9 cellular contexts compared by ENCODE assay signal in the genomic region with DNA sequence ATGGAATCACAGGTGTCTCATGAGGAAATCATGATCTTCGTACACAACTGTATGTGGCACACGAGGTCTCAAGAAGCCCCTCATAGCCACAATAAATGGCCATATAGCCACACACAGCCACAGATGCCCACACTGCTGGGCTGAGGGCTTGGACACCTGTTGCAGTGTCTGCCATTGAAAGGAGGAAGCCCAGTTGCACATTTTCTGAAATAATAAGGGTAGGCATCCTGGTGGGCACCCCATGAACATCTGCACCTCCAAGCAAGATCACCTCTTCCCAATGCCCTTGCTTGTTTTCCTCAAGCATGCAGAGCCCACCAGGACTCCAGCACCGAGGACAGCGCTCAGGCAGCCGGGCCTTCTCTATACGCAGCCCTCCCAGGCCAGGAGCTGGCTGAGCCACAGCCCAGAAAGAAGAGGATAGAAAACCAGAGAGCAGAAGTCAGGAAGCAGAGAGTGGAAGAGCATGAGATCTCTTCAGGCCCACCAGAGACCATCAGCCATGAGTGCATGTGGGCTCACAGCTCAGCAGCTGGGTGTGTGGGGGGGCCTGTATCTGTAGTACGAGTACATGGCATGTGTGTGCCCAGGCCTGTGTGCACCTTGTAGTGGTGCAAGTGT. TPM values are rescaled to one million over a fixed set of nuclear protein-coding genes. Genes with fewer than 3 reads are reported as not detected.
A peak's percentile ranks its signal among the peaks of the same experiment; 100 is the strongest.
DNase-seq lines count a peak whose midpoint lies in the region; ATAC-seq and TF ChIP-seq lines count a peak whose summit lies in the region.
"Had no signal": no experiment of that assay in that cellular context is flagged by ENCODE, and none has a peak within 500 bp of the region (broad histone marks: within the 10 kb centered on the region; RNA-seq: fewer than 3 reads in every experiment).

No MANE protein-coding gene starts in this region.

- TF ChIP-seq CTCF in GM10266 (IDR thresholded peaks at IDR 0.05; ENCODE audit: control insufficient read depth, insufficient read depth, low read depth, missing control alignments) (no peak), mucosa of descending colon (IDR thresholded peaks at IDR 0.05) (no peak), BE2C (IDR thresholded peaks at IDR 0.05; ENCODE audit: low read depth, low read length) (no peak)

- intact Hi-C loops in mucosa of descending colon (cut with DNase I, micrococcal nuclease): no loop called here

- H3K36me3 ChIP-seq in SJCRH30 (no peaks in the 10 kb centered on the region), mucosa of descending colon (ENCODE audit: low read depth) (no peaks in the 10 kb centered on the region), BE2C (no peaks in the 10 kb centered on the region)

- H3K4me3 ChIP-seq in SJCRH30 (no peak overlapping the region), mucosa of descending colon (no peak overlapping the region), BE2C (ENCODE audit: low read depth, low read length) (no peak overlapping the region; the same call in 1 of the 2 replicates)

- H3K4me1 ChIP-seq in SJCRH30 (no peaks in the 10 kb centered on the region), mucosa of descending colon (ENCODE audit: low read depth) (peaks cover 10% of the 10 kb centered on the region), BE2C (no peaks in the 10 kb centered on the region)

- no peaks in the 10 kb centered on the region for H3K9me3 ChIP-seq in SJCRH30 (replicated peaks)
- H3K9me3 ChIP-seq in mucosa of descending colon: no peaks in the 10 kb centered on the region
- H3K9me3 ChIP-seq in BE2C: no peaks in the 10 kb centered on the region

- no peak for ATAC-seq in mucosa of descending colon

- H3K27ac ChIP-seq in SJCRH30: no peak overlapping the region
- H3K27ac ChIP-seq: HL-60 had no signal

- peak; percentile 41 for DNase-seq in GM10266 (ENCODE audit: extremely low spot score)
- DNase-seq in SJCRH30: peak; percentile 45 to 54
- peak; percentile 36 to 75 for DNase-seq in dermis microvascular lymphatic vessel endothelial cell (ENCODE audit: low read depth in 2 of 2)
- peak in 2 of 3 donors; percentile 22 to 30 for DNase-seq in mucosa of descending colon
- DNase-seq in NCI-H2081 (lab: John Stamatoyannopoulos, UW): no peak
- no peak for DNase-seq in GOT3 (lab: John Stamatoyannopoulos, UW)
- no peak for DNase-seq in BE2C
- DNase-seq in NCI-H2227 (lab: John Stamatoyannopoulos, UW; ENCODE audit: unreplicated experiment): no peak

- H3K27me3 ChIP-seq in SJCRH30: no peaks in the 10 kb centered on the region
- H3K27me3 ChIP-seq in BE2C: peaks cover 10% of the 10 kb centered on the region

RNA-seq across cellular contexts. Expression of gene ACSL6, which starts 1.0 kb away (rescaled TPM):
- total RNA-seq in SJCRH30 (2014; rRNA removed; shearing (Covaris generic)): not detected in 2 replicates
- total RNA-seq in dermis microvascular lymphatic vessel endothelial cell (0.76 and 0.77 TPM in 2 replicates), mucosa of descending colon (1 to 10 TPM in 1 of 3 donors, under 1 TPM in 2; 0.38 to 3.8 (median 0.77) TPM)
- 1.9 TPM for polyA plus RNA-seq in BE2C (2012; ENCODE audit: insufficient read depth, insufficient read length, low read depth)

RNA-seq across cellular contexts. Expression of gene IL3, which starts 48.0 kb away (rescaled TPM):
- total RNA-seq in SJCRH30 (2014; rRNA removed; shearing (Covaris generic)): not detected in 2 replicates
- total RNA-seq in dermis microvascular lymphatic vessel endothelial cell (not detected in 2 replicates), mucosa of descending colon (not detected)
- not detected for polyA plus RNA-seq in BE2C (2012; ENCODE audit: insufficient read depth, insufficient read length, low read depth)

Comparison
In these comparisons a context has a peak if more than half of its experiments do, and no peak if none do; other contexts are left out.
1. DNase-seq: peak in GM10266 (single experiment), SJCRH30 (2 of 2), dermis microvascular lymphatic vessel endothelial cell (2 of 2) and mucosa of descending colon (2 of 3); none in NCI-H2081 (0 of 2), GOT3 (single experiment), BE2C (single experiment) and NCI-H2227 (single experiment).